ENCODE assay signal across 24 cellular contexts in genomic region chr6:9914951-9915350, GRCh38.
"Had no signal": no experiment of that assay in that cellular context is flagged by ENCODE, and none has a peak within 500 bp of the region (broad histone marks: within the 10 kb centered on the region; RNA-seq: fewer than 3 reads in every experiment).

No MANE protein-coding gene starts in this region.

- H3K27me3 Mint-ChIP-seq: activated CD8-positive, alpha-beta memory T cell treated with anti-CD3 and anti-CD28 coated beads, Interleukin-2, amount 10 ng/mL, durations not matched to agents 7 days and 5 days; activated naive CD4-positive, alpha-beta T cell treated with anti-CD3 and anti-CD28 coated beads, Interleukin-2, amount 50 U/mL, for 24 hours; activated T-cell treated with anti-CD3 and anti-CD28 coated beads, Interleukin-2, amount 50 U/mL, for 24 hours had no signal

- H3K27ac Mint-ChIP-seq: activated CD8-positive, alpha-beta memory T cell treated with anti-CD3 and anti-CD28 coated beads, Interleukin-2, amount 10 ng/mL, durations not matched to agents 7 days and 5 days; activated naive CD4-positive, alpha-beta T cell treated with anti-CD3 and anti-CD28 coated beads, Interleukin-2, amount 50 U/mL, for 24 hours; activated T-cell treated with anti-CD3 and anti-CD28 coated beads, Interleukin-2, amount 50 U/mL, for 24 hours; activated T-helper 1 cell treated with anti-CD3 and anti-CD28 coated beads, Interleukin-12 subunit alpha, Interleukin-12 subunit beta, Interleukin-2, Interleukin-4 antibody, amounts not matched to agents 30 ng/mL and 10 ng/mL and 1 ng/mL, durations not matched to agents 14 hours and 24 hours and 36 hours had no signal

- H3K4me3 Mint-ChIP-seq: activated CD8-positive, alpha-beta memory T cell treated with anti-CD3 and anti-CD28 coated beads, Interleukin-2, amount 10 ng/mL, durations not matched to agents 7 days and 5 days; activated naive CD4-positive, alpha-beta T cell treated with anti-CD3 and anti-CD28 coated beads, Interleukin-2, amount 50 U/mL, for 24 hours; activated T-cell treated with anti-CD3 and anti-CD28 coated beads, Interleukin-2, amount 50 U/mL, for 24 hours; activated T-helper 1 cell treated with anti-CD3 and anti-CD28 coated beads, Interleukin-12 subunit alpha, Interleukin-12 subunit beta, Interleukin-2, Interleukin-4 antibody, amounts not matched to agents 30 ng/mL and 10 ng/mL and 1 ng/mL, durations not matched to agents 14 hours and 24 hours and 36 hours had no signal

- H3K4me1 Mint-ChIP-seq: activated CD8-positive, alpha-beta memory T cell treated with anti-CD3 and anti-CD28 coated beads, Interleukin-2, amount 10 ng/mL, durations not matched to agents 7 days and 5 days; activated naive CD4-positive, alpha-beta T cell treated with anti-CD3 and anti-CD28 coated beads, Interleukin-2, amount 50 U/mL, for 24 hours had no signal

- H3K36me3 Mint-ChIP-seq: activated CD8-positive, alpha-beta memory T cell treated with anti-CD3 and anti-CD28 coated beads, Interleukin-2, amount 10 ng/mL, durations not matched to agents 7 days and 5 days; activated naive CD4-positive, alpha-beta T cell treated with anti-CD3 and anti-CD28 coated beads, Interleukin-2, amount 50 U/mL, for 24 hours had no signal

- DNase-seq: activated CD4-positive, alpha-beta T cell treated with anti-CD3 and anti-CD28 coated beads for 4 hours; activated CD4-positive, alpha-beta T cell treated with anti-CD3 and anti-CD28 coated beads, Interleukin-2, amount 50 U/mL, for 48 hours; activated CD8-positive, alpha-beta memory T cell treated with anti-CD3 and anti-CD28 coated beads, Interleukin-2, amount 10 ng/mL, durations not matched to agents 7 days and 5 days; activated effector memory CD4-positive, alpha-beta T cell treated with Interleukin-2 at 50 U/mL for 16 hours; activated naive CD4-positive, alpha-beta T cell; activated T-cell treated with anti-CD3 and anti-CD28 coated beads, Interleukin-2, amount 50 U/mL, for 24 hours; body of pancreas; central memory CD4-positive, alpha-beta T cell; MG63; MV-4-11; NCI-H1092 treated with DMSO at 0.1 percent for 48 hours; NCI-H1436; NCI-H1694 treated with DMSO at 0.1 percent for 48 hours; NCI-H2029 treated with DMSO at 0.1 percent for 48 hours; NCI-H2171; NCI-H226; NCI-H69; Peyer's patch; SHP77; SW 1271 had no signal

- H3K4me3 ChIP-seq: ascending aorta, body of pancreas, MG63, Peyer's patch, SJSA1 had no signal
